Comparison of ENCODE assay signal across 18 cellular contexts in the genomic region with DNA sequence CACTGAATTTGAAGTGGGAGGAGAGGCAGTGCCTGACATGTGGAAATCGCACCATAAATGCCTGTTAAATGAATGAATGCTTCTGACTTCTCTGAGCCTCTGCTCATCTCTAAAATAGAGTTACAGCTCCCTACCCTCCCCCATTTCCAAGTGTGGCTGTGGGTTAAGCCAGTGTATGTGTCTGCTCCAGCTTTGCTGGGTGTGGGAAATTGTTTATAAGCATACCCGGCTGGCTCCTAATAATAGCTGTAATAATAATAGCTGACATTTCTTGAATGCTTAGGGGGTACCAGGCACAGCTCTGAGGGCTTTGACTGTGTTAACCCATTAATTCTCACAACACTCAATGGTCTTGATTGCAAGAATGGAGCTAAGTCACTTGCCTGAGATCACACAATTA. TPM values are rescaled to one million over a fixed set of nuclear protein-coding genes. Genes with fewer than 3 reads are reported as not detected.
DNase-seq lines count a peak whose midpoint lies in the region; ATAC-seq and TF ChIP-seq lines count a peak whose summit lies in the region.
"Had no signal": no experiment of that assay in that cellular context is flagged by ENCODE, and none has a peak within 500 bp of the region (broad histone marks: within the 10 kb centered on the region; RNA-seq: fewer than 3 reads in every experiment).

No MANE protein-coding gene starts in this region.

- TF ChIP-seq CTCF in ascending aorta (IDR thresholded peaks at IDR 0.05) (no peak), WTC11 (IDR thresholded peaks at IDR 0.05) (no peak)

- H3K36me3 ChIP-seq in KOPT-K1 (ENCODE audit: insufficient read depth, low read length) (no peaks in the 10 kb centered on the region), ascending aorta (no peaks in the 10 kb centered on the region), skeletal muscle tissue (ENCODE audit: control insufficient read depth in 3 of 3, insufficient read depth in 3 of 3, low read length in 3 of 3) (no peaks in the 10 kb centered on the region)

- H3K36me3 Mint-ChIP-seq in WTC11, result no peaks in the 10 kb centered on the region
- H3K36me3 Mint-ChIP-seq: activated naive CD8-positive, alpha-beta T cell treated with anti-CD3 and anti-CD28 coated beads for 36 hours; immature natural killer cell; type B pancreatic cell had no signal

- H3K4me3 ChIP-seq in ascending aorta (no peak overlapping the region), right cardiac atrium (ENCODE audit: low read length) (no peak overlapping the region), skeletal muscle tissue (ENCODE audit: low read length in 3 of 3) (no peak overlapping the region)

- POLR2A ChIA-PET in WTC11 (lab: Charles Lee), result no interaction called here

- 63% methylated on average over 2 of the region's 2 CpGs for WGBS in right cardiac atrium

- H3K9ac ChIP-seq in skeletal muscle tissue (ENCODE audit: low read depth in 1 of 3, low read length in 3 of 3), result peak overlapping the region in 2 of 3 donors; percentile 13 to 74

- no peak overlapping the region for H3K4me3 Mint-ChIP-seq in WTC11
- H3K4me3 Mint-ChIP-seq: activated CD4-positive, alpha-beta T cell treated with anti-CD3 and anti-CD28 coated beads for 36 hours; activated naive CD8-positive, alpha-beta T cell treated with anti-CD3 and anti-CD28 coated beads for 36 hours; activated T-helper 17 cell treated with anti-CD3 and anti-CD28 coated beads, Interleukin-2, amount 50 U/mL, for 72 hours; CD8-positive, alpha-beta memory T cell; H9; immature natural killer cell; stimulated activated naive CD8-positive, alpha-beta T cell treated with anti-CD3 and anti-CD28 coated beads, Interleukin-15, amount 100 ng/mL, for 72 hours; type B pancreatic cell had no signal

- no peaks in the 10 kb centered on the region for H3K27me3 ChIP-seq in ascending aorta
- no peaks in the 10 kb centered on the region for H3K27me3 ChIP-seq in right cardiac atrium (ENCODE audit: control insufficient read depth, insufficient read depth)
- H3K27me3 ChIP-seq in skeletal muscle tissue (ENCODE audit: control insufficient read depth in 3 of 3, insufficient read depth in 3 of 3, low read length in 3 of 3), result no peaks in the 10 kb centered on the region

- CTCF ChIA-PET in WTC11 (lab: Charles Lee), result interaction anchor here (1.1 to 1.5 kb wide), 2 partner anchors 29 to 355 kb away, joined by 3 to 4 read pairs; partner anchors contain the start of gene STARD10

- H3K4me1 ChIP-seq in ascending aorta (peaks cover 15 to 34% of the 10 kb centered on the region in 2 donors), right cardiac atrium (ENCODE audit: control insufficient read depth, insufficient read depth, low read length) (peaks cover 9% of the 10 kb centered on the region), skeletal muscle tissue (ENCODE audit: control insufficient read depth in 3 of 3, insufficient read depth in 3 of 3, low read length in 3 of 3) (peaks cover 44 to 76% (median 56%) of the 10 kb centered on the region in 3 donors)

- DNase-seq in ascending aorta (ENCODE audit: low spot score in 2 of 2) (peak in 1 of 2 donors; percentile 48), right cardiac atrium (no peak), WTC11 (ENCODE audit: low spot score) (no peak)
- no peak for DNase-seq in stimulated activated CD4-positive, alpha-beta T cell treated with anti-CD3 and anti-CD28 coated beads, Interleukin-4, amount 100 ng/mL, for 4 hours
- DNase-seq: activated CD4-positive, alpha-beta T cell treated with anti-CD3 and anti-CD28 coated beads for 36 hours; activated naive CD8-positive, alpha-beta T cell treated with anti-CD3 and anti-CD28 coated beads for 36 hours; CD8-positive, alpha-beta memory T cell; immature natural killer cell; NCI-H1105; NCI-H524 treated with DMSO at 0.1 percent for 48 hours; stimulated activated naive CD8-positive, alpha-beta T cell treated with anti-CD3 and anti-CD28 coated beads, Interleukin-15, amount 100 ng/mL, for 72 hours had no signal

- no peaks in the 10 kb centered on the region for H3K9me3 ChIP-seq in KOPT-K1 (ENCODE audit: insufficient read depth, low read length, poor library complexity, severe bottlenecking)
- H3K9me3 ChIP-seq in ascending aorta, result no peaks in the 10 kb centered on the region
- no peaks in the 10 kb centered on the region for H3K9me3 ChIP-seq in right cardiac atrium (ENCODE audit: control insufficient read depth, low read length)
- no peaks in the 10 kb centered on the region for H3K9me3 ChIP-seq in skeletal muscle tissue (ENCODE audit: control insufficient read depth in 3 of 3, low read length in 3 of 3)

- no peak overlapping the region for H3K27ac Mint-ChIP-seq in WTC11
- H3K27ac Mint-ChIP-seq: activated CD4-positive, alpha-beta T cell treated with anti-CD3 and anti-CD28 coated beads for 36 hours; activated naive CD8-positive, alpha-beta T cell treated with anti-CD3 and anti-CD28 coated beads for 36 hours; H9; immature natural killer cell; stimulated activated naive CD8-positive, alpha-beta T cell treated with anti-CD3 and anti-CD28 coated beads, Interleukin-15, amount 100 ng/mL, for 72 hours; type B pancreatic cell had no signal

- H3K27ac ChIP-seq in KOPT-K1 (ENCODE audit: low read depth, low read length, poor library complexity, severe bottlenecking) (peak overlapping the region; percentile 12), ascending aorta (peak overlapping the region; percentile 85 to 86), right cardiac atrium (ENCODE audit: low read length) (peak overlapping the region; percentile 78), skeletal muscle tissue (ENCODE audit: low read depth, low read length) (peak overlapping the region; percentile 80)

- intact Hi-C loops in ascending aorta (cut with DNase I) (loop anchor here (10.0 kb wide), 1 partner anchor 424 kb away; no protein-coding TSS in a partner anchor), right cardiac atrium (cut with DNase I) (no loop called here)

- ATAC-seq in right cardiac atrium (peak; percentile 30 to 51), GM21360 (IDR thresholded peaks at IDR 0.05; ENCODE audit: unreplicated experiment) (no peak), WTC11 (no peak), SK-N-SH treated with all-trans-retinoic acid at 6 μM for 48 hours (no peak)
- ATAC-seq: activated CD4-positive, alpha-beta T cell treated with anti-CD3 and anti-CD28 coated beads for 36 hours; activated T-helper 17 cell treated with anti-CD3 and anti-CD28 coated beads, Interleukin-2, amount 50 U/mL, for 72 hours; stimulated activated naive CD8-positive, alpha-beta T cell treated with anti-CD3 and anti-CD28 coated beads, Interleukin-15, amount 100 ng/mL, for 72 hours had no signal

- H3K4me1 Mint-ChIP-seq in WTC11, result peaks cover 21% of the 10 kb centered on the region

- peaks cover 3% of the 10 kb centered on the region for H3K27me3 Mint-ChIP-seq in WTC11 (ENCODE audit: low read depth)
- H3K27me3 Mint-ChIP-seq: activated CD4-positive, alpha-beta T cell treated with anti-CD3 and anti-CD28 coated beads for 36 hours; activated naive CD8-positive, alpha-beta T cell treated with anti-CD3 and anti-CD28 coated beads for 36 hours; activated T-helper 17 cell treated with anti-CD3 and anti-CD28 coated beads, Interleukin-2, amount 50 U/mL, for 72 hours; CD8-positive, alpha-beta memory T cell; type B pancreatic cell had no signal

- peaks cover under 1% of the 10 kb centered on the region; the same call in 1 of the 2 replicates for H3K9me3 Mint-ChIP-seq in WTC11
- H3K9me3 Mint-ChIP-seq: activated naive CD8-positive, alpha-beta T cell treated with anti-CD3 and anti-CD28 coated beads for 36 hours; activated T-helper 17 cell treated with anti-CD3 and anti-CD28 coated beads, Interleukin-2, amount 50 U/mL, for 72 hours; CD8-positive, alpha-beta memory T cell; H9; immature natural killer cell; stimulated activated naive CD8-positive, alpha-beta T cell treated with anti-CD3 and anti-CD28 coated beads, Interleukin-15, amount 100 ng/mL, for 72 hours; type B pancreatic cell had no signal

TF ChIP-seq in WTC11, 78 proteins besides CTCF, POLR2A, EP300 and RAD21 (continues in another document):
- TF ChIP-seq OVOL2 (CRISPR knock-in tag; IDR thresholded peaks at IDR 0.05; ENCODE audit: borderline replicate concordance), result no peak
- no peak for TF ChIP-seq MLX (CRISPR knock-in tag; IDR thresholded peaks at IDR 0.05)
- TF ChIP-seq KAT7 (CRISPR knock-in tag; IDR thresholded peaks at IDR 0.05; ENCODE audit: borderline replicate concordance), result no peak

TF ChIP-seq in SK-N-SH treated with all-trans-retinoic acid at 6 μM for 48 hours, 23 proteins besides CTCF, POLR2A, EP300 and RAD21 (continues in another document):
- TF ChIP-seq, protein P1, sequence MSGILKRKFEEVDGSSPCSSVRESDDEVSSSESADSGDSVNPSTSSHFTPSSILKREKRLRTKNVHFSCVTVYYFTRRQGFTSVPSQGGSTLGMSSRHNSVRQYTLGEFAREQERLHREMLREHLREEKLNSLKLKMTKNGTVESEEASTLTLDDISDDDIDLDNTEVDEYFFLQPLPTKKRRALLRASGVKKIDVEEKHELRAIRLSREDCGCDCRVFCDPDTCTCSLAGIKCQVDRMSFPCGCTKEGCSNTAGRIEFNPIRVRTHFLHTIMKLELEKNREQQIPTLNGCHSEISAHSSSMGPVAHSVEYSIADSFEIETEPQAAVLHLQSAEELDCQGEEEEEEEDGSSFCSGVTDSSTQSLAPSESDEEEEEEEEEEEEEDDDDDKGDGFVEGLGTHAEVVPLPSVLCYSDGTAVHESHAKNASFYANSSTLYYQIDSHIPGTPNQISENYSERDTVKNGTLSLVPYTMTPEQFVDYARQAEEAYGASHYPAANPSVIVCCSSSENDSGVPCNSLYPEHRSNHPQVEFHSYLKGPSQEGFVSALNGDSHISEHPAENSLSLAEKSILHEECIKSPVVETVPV (CRISPR knock-in tag; IDR thresholded peaks at IDR 0.05), result no peak
- TF ChIP-seq ZC3H10 (CRISPR knock-in tag; IDR thresholded peaks at IDR 0.05) (no peak), ZNF565 (CRISPR knock-in tag; conservative IDR thresholded peaks at IDR 0.05; ENCODE audit: low read depth) (no peak), ZFP3 (CRISPR knock-in tag; IDR thresholded peaks at IDR 0.05) (no peak), ZFP30 (CRISPR knock-in tag; IDR thresholded peaks at IDR 0.05) (no peak), SNAI2 (CRISPR knock-in tag; IDR thresholded peaks at IDR 0.05) (no peak)

RNA-seq across cellular contexts. Expression of gene FCHSD2, which starts 7.0 kb away (rescaled TPM):
- 16.3 TPM for total RNA-seq in ascending aorta
- total RNA-seq in right cardiac atrium, result 10 to 100 TPM; 35.4 to 54.1 (median 39.3) TPM
- 12.6 TPM for polyA plus RNA-seq in right cardiac atrium
- total RNA-seq in skeletal muscle tissue, result 19.8 TPM
- total RNA-seq in WTC11 (2021), result 8.4 to 10.1 TPM (median 8.8 TPM) in 3 replicates

Comparison
In these comparisons a context has a peak if more than half of its experiments do, and no peak if none do; other contexts are left out.
1. H3K27ac ChIP-seq: peak in every context shown above with its lines; median percentile 86 in ascending aorta; 80 in skeletal muscle tissue; 78 in right cardiac atrium; 12 in KOPT-K1.
2. ATAC-seq: peak in right cardiac atrium (2 of 2); none in GM21360 (single experiment), WTC11 (single experiment) and SK-N-SH treated with all-trans-retinoic acid at 6 μM for 48 hours (single experiment).